Comparison of ENCODE assay signal across 9 cellular contexts in genomic region chr3:72661115-72661457, GRCh38.
DNase-seq lines count a peak whose midpoint lies in the region; ATAC-seq, FAIRE-seq and TF ChIP-seq lines count a peak whose summit lies in the region.
"Had no signal": no experiment of that assay in that cellular context is flagged by ENCODE, and none has a peak within 500 bp of the region (broad histone marks: within the 10 kb centered on the region; RNA-seq: fewer than 3 reads in every experiment).

No MANE protein-coding gene starts in this region.

- TF ChIP-seq CTCF in bronchial epithelial cell (IDR thresholded peaks at IDR 0.05; ENCODE audit: insufficient read depth, low read length, severe bottlenecking) (no peak), lower leg skin (IDR thresholded peaks at IDR 0.05) (no peak), mesothelial cell of epicardium (IDR thresholded peaks at IDR 0.05; ENCODE audit: unreplicated experiment) (no peak)

- ATAC-seq in GM21381 (IDR thresholded peaks at IDR 0.05; ENCODE audit: unreplicated experiment): no peak
- no peak for ATAC-seq in stimulated activated effector memory CD8-positive, alpha-beta T cell treated with anti-CD3 and anti-CD28 coated beads, Interleukin-12 subunit alpha, Interleukin-12 subunit beta, amount 100 ng/mL, for 72 hours

- peak; percentile 79 for FAIRE-seq in bronchial epithelial cell (lab: Jason Lieb, UNC)

- no peaks in the 10 kb centered on the region for H3K36me3 ChIP-seq in bronchial epithelial cell (ENCODE audit: control insufficient read depth, insufficient read depth, low read length)
- H3K36me3 ChIP-seq: neutrophil had no signal

- H3K4me3 ChIP-seq in bronchial epithelial cell (ENCODE audit: low read depth, low read length): no peak overlapping the region
- no peak overlapping the region for H3K4me3 ChIP-seq in lower leg skin (ENCODE audit: low read depth, poor library complexity, severe bottlenecking)

- no peaks in the 10 kb centered on the region for H3K27me3 Mint-ChIP-seq in mesothelial cell of epicardium (ENCODE audit: low read depth)

- no peaks in the 10 kb centered on the region for H3K27me3 ChIP-seq in bronchial epithelial cell (ENCODE audit: control insufficient read depth, insufficient read depth, low read length)

- H3K27ac Mint-ChIP-seq in mesothelial cell of epicardium: no peak overlapping the region
- no peak overlapping the region for H3K27ac Mint-ChIP-seq in stimulated activated effector memory CD8-positive, alpha-beta T cell treated with anti-CD3 and anti-CD28 coated beads, Interleukin-12 subunit alpha, Interleukin-12 subunit beta, amount 100 ng/mL, for 72 hours

- TF ChIP-seq POLR2A in lower leg skin (IDR thresholded peaks at IDR 0.05): no peak

- H3K36me3 Mint-ChIP-seq in mesothelial cell of epicardium: no peaks in the 10 kb centered on the region
- H3K36me3 Mint-ChIP-seq in stimulated activated effector memory CD8-positive, alpha-beta T cell treated with anti-CD3 and anti-CD28 coated beads, Interleukin-12 subunit alpha, Interleukin-12 subunit beta, amount 100 ng/mL, for 72 hours: no peaks in the 10 kb centered on the region

- H3K4me3 Mint-ChIP-seq in mesothelial cell of epicardium: no peak overlapping the region
- H3K4me3 Mint-ChIP-seq in stimulated activated effector memory CD8-positive, alpha-beta T cell treated with anti-CD3 and anti-CD28 coated beads, Interleukin-12 subunit alpha, Interleukin-12 subunit beta, amount 100 ng/mL, for 72 hours: no peak overlapping the region

- peaks cover 48% of the 10 kb centered on the region for H3K4me1 Mint-ChIP-seq in mesothelial cell of epicardium
- no peaks in the 10 kb centered on the region for H3K4me1 Mint-ChIP-seq in stimulated activated effector memory CD8-positive, alpha-beta T cell treated with anti-CD3 and anti-CD28 coated beads, Interleukin-12 subunit alpha, Interleukin-12 subunit beta, amount 100 ng/mL, for 72 hours

- intact Hi-C loops in lower leg skin (cut with DNase I; ENCODE audit: low total_unique reads): no loop called here

- WGBS in lower leg skin, 2 donors: 21 to 34% methylated on average over 2 of the region's 2 CpGs

- DNase-seq in Ammon's horn (ENCODE audit: low spot score) (peak; percentile 56), NCI-H146 (lab: John Stamatoyannopoulos, UW) (peak; percentile 80), bronchial epithelial cell (ENCODE audit: low read depth) (peak; percentile 91), lower leg skin (ENCODE audit: low spot score in 2 of 2) (peak; percentile 55 to 89), mesothelial cell of epicardium (ENCODE audit: low spot score in 2 of 2, unreplicated experiment in 2 of 2) (no peak), SIG-M5 (lab: John Stamatoyannopoulos, UW) (no peak)
- no peak for DNase-seq in stimulated activated effector memory CD8-positive, alpha-beta T cell treated with anti-CD3 and anti-CD28 coated beads, Interleukin-12 subunit alpha, Interleukin-12 subunit beta, amount 100 ng/mL, for 72 hours (ENCODE audit: low spot score in 2 of 2)

- no peaks in the 10 kb centered on the region for H3K9me3 Mint-ChIP-seq in mesothelial cell of epicardium
- H3K9me3 Mint-ChIP-seq in stimulated activated effector memory CD8-positive, alpha-beta T cell treated with anti-CD3 and anti-CD28 coated beads, Interleukin-12 subunit alpha, Interleukin-12 subunit beta, amount 100 ng/mL, for 72 hours: no peaks in the 10 kb centered on the region

Comparison
In these comparisons a context has a peak if more than half of its experiments do, and no peak if none do; other contexts are left out.
1. DNase-seq: peak in Ammon's horn (single experiment), NCI-H146 (single experiment), bronchial epithelial cell (single experiment) and lower leg skin (2 of 2); none in mesothelial cell of epicardium (0 of 2), SIG-M5 (single experiment) and stimulated activated effector memory CD8-positive, alpha-beta T cell treated with anti-CD3 and anti-CD28 coated beads, Interleukin-12 subunit alpha, Interleukin-12 subunit beta, amount 100 ng/mL, for 72 hours (0 of 2).